In genomic region chr6:16712931-16713484, GRCh38 we compare ENCODE assay signal across 1 cellular context.
TF ChIP-seq lines count a peak whose summit lies in the region.

No MANE protein-coding gene starts in this region.

TF ChIP-seq in HEK293, 187 proteins besides CTCF, POLR2A, EP300 and RAD21 (continued from another document and continues in another):
- TF ChIP-seq ZNF645 (tag by site-specific recombination; IDR thresholded peaks at IDR 0.05) (no peak), ZBTB8A (tag by site-specific recombination; IDR thresholded peaks at IDR 0.05) (no peak), ZNF561 (tag by site-specific recombination; IDR thresholded peaks at IDR 0.05; ENCODE audit: borderline replicate concordance) (peak; percentile 56; the same call in 1 of the 2 replicates), GFI1B (tag by site-specific recombination; IDR thresholded peaks at IDR 0.05) (no peak; the same call in 1 of the 2 replicates), ZNF221 (tag by site-specific recombination; IDR thresholded peaks at IDR 0.05; ENCODE audit: borderline replicate concordance) (no peak), TSHZ1 (tag by site-specific recombination; IDR thresholded peaks at IDR 0.05; ENCODE audit: borderline replicate concordance) (peak; percentile 77), ZNF501 (tag by site-specific recombination; IDR thresholded peaks at IDR 0.05) (peak; percentile 74; the same call in 1 of the 2 replicates), PRDM4 (tag by site-specific recombination; IDR thresholded peaks at IDR 0.05) (peak; percentile 81), HOXC10 (CRISPR knock-in tag; IDR thresholded peaks at IDR 0.05) (no peak), ZNF354C (tag by site-specific recombination; IDR thresholded peaks at IDR 0.05; ENCODE audit: borderline replicate concordance, low read depth) (no peak), GLI2 (tag by site-specific recombination; IDR thresholded peaks at IDR 0.05; ENCODE audit: borderline replicate concordance, low read depth) (peak; percentile 82), PATZ1 (tag by site-specific recombination; IDR thresholded peaks at IDR 0.05) (peak; percentile 52; the same call in 1 of the 2 replicates), ZNF610 (tag by site-specific recombination; IDR thresholded peaks at IDR 0.05; ENCODE audit: borderline replicate concordance) (no peak), ZNF704 (tag by site-specific recombination; IDR thresholded peaks at IDR 0.05) (no peak), BCL6B (tag by site-specific recombination; IDR thresholded peaks at IDR 0.05) (no peak), ZBTB21 (tag by site-specific recombination; IDR thresholded peaks at IDR 0.05) (peak; percentile 74; the same call in 1 of the 2 replicates), RBAK (tag by site-specific recombination; IDR thresholded peaks at IDR 0.05) (no peak), ZNF280D (tag by site-specific recombination; IDR thresholded peaks at IDR 0.05) (no peak), ZBTB11 (tag by site-specific recombination; conservative IDR thresholded peaks at IDR 0.05; ENCODE audit: low read depth) (no peak), ZSCAN23 (tag by site-specific recombination; IDR thresholded peaks at IDR 0.05) (peak; percentile 95), ZNF391 (tag by site-specific recombination; IDR thresholded peaks at IDR 0.05; ENCODE audit: borderline replicate concordance, low read depth) (0 out of 2 replicates have a peak, but pooled peaks have one; percentile 74), SP2 (tag by site-specific recombination; IDR thresholded peaks at IDR 0.05) (no peak), ZNF175 (tag by site-specific recombination; IDR thresholded peaks at IDR 0.05) (no peak), ZBTB6 (tag by site-specific recombination; IDR thresholded peaks at IDR 0.05) (no peak), ZNF544 (tag by site-specific recombination; IDR thresholded peaks at IDR 0.05) (no peak), ZBTB1 (tag by site-specific recombination; IDR thresholded peaks at IDR 0.05) (no peak), ZNF2 (tag by site-specific recombination; IDR thresholded peaks at IDR 0.05) (peak; percentile 35; the same call in 1 of the 2 replicates), ZNF529 (tag by site-specific recombination; IDR thresholded peaks at IDR 0.05; ENCODE audit: insufficient replicate concordance) (no peak), ZNF510 (tag by site-specific recombination; IDR thresholded peaks at IDR 0.05; ENCODE audit: insufficient replicate concordance) (no peak), SP7 (tag by site-specific recombination; IDR thresholded peaks at IDR 0.05) (peak; percentile 95), ZNF148 (tag by site-specific recombination; IDR thresholded peaks at IDR 0.05; ENCODE audit: borderline replicate concordance) (no peak), ZNF600 (tag by site-specific recombination; IDR thresholded peaks at IDR 0.05) (no peak), GLIS2 (tag by site-specific recombination; IDR thresholded peaks at IDR 0.05) (no peak), ZNF776 (tag by site-specific recombination; IDR thresholded peaks at IDR 0.05; ENCODE audit: borderline replicate concordance) (no peak)
